1 cellular context compared by ENCODE assay signal in genomic region chr9:73162987-73163763, GRCh38.
TF ChIP-seq lines count a peak whose summit lies in the region.

No MANE protein-coding gene starts in this region.

TF ChIP-seq in SK-N-SH treated with all-trans-retinoic acid at 6 μM for 48 hours, 23 proteins besides CTCF, POLR2A, EP300 and RAD21 (continued from another document):
- TF ChIP-seq PATZ1 (CRISPR knock-in tag; IDR thresholded peaks at IDR 0.05; ENCODE audit: borderline replicate concordance) (no peak), TSHZ2 (CRISPR knock-in tag; IDR thresholded peaks at IDR 0.05) (no peak), ARNTL (CRISPR knock-in tag; IDR thresholded peaks at IDR 0.05; ENCODE audit: borderline replicate concordance, low read depth) (no peak), ZC3H10 (CRISPR knock-in tag; IDR thresholded peaks at IDR 0.05) (no peak), PPARA (CRISPR knock-in tag; IDR thresholded peaks at IDR 0.05; ENCODE audit: borderline replicate concordance) (no peak), CSDC2 (CRISPR knock-in tag; IDR thresholded peaks at IDR 0.05) (no peak)
